8 cellular contexts compared by ENCODE assay signal in the genomic region with DNA sequence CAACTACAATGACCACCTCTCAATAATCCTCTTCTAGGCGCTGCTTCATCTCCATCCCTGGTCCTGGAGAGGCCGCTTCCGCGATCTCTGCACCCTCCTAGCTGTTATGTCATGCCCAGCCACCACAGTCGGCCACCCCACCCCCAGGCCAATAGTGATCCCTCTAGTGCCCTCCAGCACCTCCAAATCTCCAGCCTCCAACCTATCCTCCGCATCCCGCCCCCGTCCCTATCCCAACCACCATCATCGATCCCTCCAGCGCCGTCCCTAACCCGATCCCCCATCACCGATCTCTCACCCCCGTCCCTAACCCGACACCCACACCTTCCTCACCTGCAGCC. TPM values are rescaled to one million over a fixed set of nuclear protein-coding genes. Genes with fewer than 3 reads are reported as not detected.
DNase-seq lines count a peak whose midpoint lies in the region; ATAC-seq and TF ChIP-seq lines count a peak whose summit lies in the region.

No MANE protein-coding gene starts in this region.

- H3K27me3 ChIP-seq in breast epithelium = peaks cover 0 to 11% of the 10 kb centered on the region in 2 donors
- H3K27me3 ChIP-seq in layer of hippocampus (ENCODE audit: control insufficient read depth, insufficient read depth, low read length) = no peaks in the 10 kb centered on the region

- no peak for DNase-seq in activated T-cell treated with anti-CD3 and anti-CD28 coated beads, Interleukin-2, amount 50 U/mL, for 24 hours
- DNase-seq in activated T-cell treated with anti-CD3 and anti-CD28 coated beads for 4 hours (no peak), NB4 (ENCODE audit: low read depth) (peak; percentile 52), breast epithelium (ENCODE audit: low spot score in 2 of 2) (no peak), GOT3 (lab: John Stamatoyannopoulos, UW) (no peak), NCI-H1105 treated with DMSO at 0.1 percent for 48 hours (lab: John Stamatoyannopoulos, UW) (no peak)
- DNase-seq in stimulated activated naive CD8-positive, alpha-beta T cell treated with anti-CD3 and anti-CD28 coated beads, Interleukin-15, amount 100 ng/mL, for 72 hours = no peak

- peaks cover 52% of the 10 kb centered on the region for H3K36me3 Mint-ChIP-seq in activated T-cell treated with anti-CD3 and anti-CD28 coated beads, Interleukin-2, amount 50 U/mL, for 24 hours (ENCODE audit: low read depth)

- TF ChIP-seq CTCF in NB4 (IDR thresholded peaks at IDR 0.05; ENCODE audit: low read depth, low read length) (no peak), breast epithelium (IDR thresholded peaks at IDR 0.05) (no peak)

- ATAC-seq in stimulated activated naive CD8-positive, alpha-beta T cell treated with anti-CD3 and anti-CD28 coated beads, Interleukin-15, amount 100 ng/mL, for 72 hours = peak; percentile 39

- H3K27me3 Mint-ChIP-seq in activated T-cell treated with anti-CD3 and anti-CD28 coated beads, Interleukin-2, amount 50 U/mL, for 24 hours = peaks cover 11% of the 10 kb centered on the region
- H3K27me3 Mint-ChIP-seq in stimulated activated naive CD8-positive, alpha-beta T cell treated with anti-CD3 and anti-CD28 coated beads, Interleukin-15, amount 100 ng/mL, for 72 hours = no peaks in the 10 kb centered on the region

- peak overlapping the region; percentile 91 for H3K4me3 Mint-ChIP-seq in activated T-cell treated with anti-CD3 and anti-CD28 coated beads, Interleukin-2, amount 50 U/mL, for 24 hours
- peak overlapping the region; percentile 91 to 92 for H3K4me3 Mint-ChIP-seq in stimulated activated naive CD8-positive, alpha-beta T cell treated with anti-CD3 and anti-CD28 coated beads, Interleukin-15, amount 100 ng/mL, for 72 hours

- H3K4me3 ChIP-seq in NB4 (ENCODE audit: low read depth, low read length) = peak overlapping the region; percentile 86
- peak overlapping the region; percentile 65 to 74 (median 71) for H3K4me3 ChIP-seq in breast epithelium

- no peaks in the 10 kb centered on the region for H3K9me3 ChIP-seq in breast epithelium

- no peaks in the 10 kb centered on the region for H3K9me3 Mint-ChIP-seq in activated T-cell treated with anti-CD3 and anti-CD28 coated beads, Interleukin-2, amount 50 U/mL, for 24 hours
- no peaks in the 10 kb centered on the region for H3K9me3 Mint-ChIP-seq in stimulated activated naive CD8-positive, alpha-beta T cell treated with anti-CD3 and anti-CD28 coated beads, Interleukin-15, amount 100 ng/mL, for 72 hours

- TF ChIP-seq POLR2A in NB4 (IDR thresholded peaks at IDR 0.05; ENCODE audit: extremely low read depth, insufficient read length) (no peak), breast epithelium (IDR thresholded peaks at IDR 0.05) (no peak)

- H3K4me1 ChIP-seq in breast epithelium = no peaks in the 10 kb centered on the region

- H3K27ac Mint-ChIP-seq in activated T-cell treated with anti-CD3 and anti-CD28 coated beads, Interleukin-2, amount 50 U/mL, for 24 hours = peak overlapping the region; percentile 90
- peak overlapping the region; percentile 67 to 93 for H3K27ac Mint-ChIP-seq in stimulated activated naive CD8-positive, alpha-beta T cell treated with anti-CD3 and anti-CD28 coated beads, Interleukin-15, amount 100 ng/mL, for 72 hours

- peaks cover 48% of the 10 kb centered on the region for H3K4me1 Mint-ChIP-seq in activated T-cell treated with anti-CD3 and anti-CD28 coated beads, Interleukin-2, amount 50 U/mL, for 24 hours (ENCODE audit: low read depth)
- H3K4me1 Mint-ChIP-seq in stimulated activated naive CD8-positive, alpha-beta T cell treated with anti-CD3 and anti-CD28 coated beads, Interleukin-15, amount 100 ng/mL, for 72 hours = peaks cover 26% of the 10 kb centered on the region

- H3K36me3 ChIP-seq in breast epithelium = no peaks in the 10 kb centered on the region

- H3K27ac ChIP-seq in breast epithelium = peak overlapping the region in 1 of 2 donors; percentile 90
- H3K27ac ChIP-seq in layer of hippocampus (ENCODE audit: low read depth, low read length) = peak overlapping the region; percentile 46

- intact Hi-C loops in breast epithelium (cut with DNase I; ENCODE audit: low total_unique reads) = no loop called here

RNA-seq across cellular contexts. Expression of a gene that starts 0.9 kb away (rescaled TPM):
- total RNA-seq in breast epithelium = 1 to 10 TPM; 4.8 to 8.5 (median 8.2) TPM

RNA-seq across cellular contexts. Expression of a gene that starts 31.0 kb away (rescaled TPM):
- total RNA-seq in breast epithelium = 10 to 100 TPM; 30.5 to 35.4 (median 34.9) TPM

RNA-seq across cellular contexts. Expression of a gene that starts 40.2 kb away (rescaled TPM):
- 10 to 100 TPM; 27.2 to 38.3 (median 32.0) TPM for total RNA-seq in breast epithelium
